11 cellular contexts compared by ENCODE assay signal in genomic region chr4:80036949-80037348, GRCh38. TPM values are rescaled to one million over a fixed set of nuclear protein-coding genes. Genes with fewer than 3 reads are reported as not detected.
DNase-seq lines count a peak whose midpoint lies in the region; ATAC-seq, FAIRE-seq and TF ChIP-seq lines count a peak whose summit lies in the region.
"Had no signal": no experiment of that assay in that cellular context is flagged by ENCODE, and none has a peak within 500 bp of the region (broad histone marks: within the 10 kb centered on the region; RNA-seq: fewer than 3 reads in every experiment).

No MANE protein-coding gene starts in this region.

- ATAC-seq in HepG2, result no peak
- no peak for ATAC-seq in HG03354 (IDR thresholded peaks at IDR 0.05; ENCODE audit: poor library complexity, severe bottlenecking, unreplicated experiment)

- in situ Hi-C loops in HepG2 (cut with HindIII; ENCODE audit: extremely low pct_ligation_motif_present, low pct_unique_long_range_greater_than_20kb), result no loop called here

- peak; percentile 7 to 20 for TF ChIP-seq RAD21 in liver (IDR thresholded peaks at IDR 0.05)
- no peak for TF ChIP-seq RAD21 in HepG2 (CRISPR knock-in tag; IDR thresholded peaks at IDR 0.05)

- 71% methylated on average over 1 of the region's 1 CpG for WGBS in liver
- WGBS in HepG2 (ENCODE audit: low lambda C conversion rate), result 91% methylated on average over 1 of the region's 1 CpG
- WGBS in mesodermal cell (ENCODE audit: insufficient coverage in 2 of 2), 2 experiments, result 44 to 100% methylated on average over 1 of the region's 1 CpG

- H3K4me2 ChIP-seq in HepG2 (ENCODE audit: low read depth, low read length), result no peak overlapping the region

- intact Hi-C loops in HepG2 (cut with micrococcal nuclease; ENCODE audit: unreplicated experiment), result no loop called here

- H3K4me3 ChIP-seq in liver (ENCODE audit: low read depth in 1 of 3, low read length in 3 of 3), result no peak overlapping the region
- H3K4me3 ChIP-seq in HepG2 (replicated peaks in 1 of 3; ENCODE audit: insufficient read depth in 1 of 3, low read depth in 2 of 3, low read length in 3 of 3), result no peak overlapping the region
- H3K4me3 ChIP-seq in mesodermal cell (ENCODE audit: extremely low read depth, insufficient read depth, low read length, poor library complexity, severe bottlenecking), result no peak overlapping the region

- no peak for TF ChIP-seq POLR2A in HepG2 (IDR thresholded peaks at IDR 0.05; ENCODE audit: insufficient read depth in 1 of 2, low read depth in 2 of 2, low read length in 2 of 2)

- TF ChIP-seq EP300 in HepG2 (IDR thresholded peaks at IDR 0.05; ENCODE audit: low read depth in 2 of 2, low read length in 2 of 2) (no peak), HepG2 (CRISPR knock-in tag; IDR thresholded peaks at IDR 0.05; ENCODE audit: borderline replicate concordance) (no peak)

- FAIRE-seq in HepG2 (lab: Jason Lieb, UNC), result no peak
- FAIRE-seq: colon, G401.6 had no signal

- no peak for DNase-seq in HepG2 (ENCODE audit: low spot score)
- DNase-seq in brain pericyte (ENCODE audit: low read depth, low spot score), result peak; percentile 7
- no peak for DNase-seq in stimulated activated CD4-positive, alpha-beta T cell treated with anti-CD3 and anti-CD28 coated beads, Interleukin-2, amount 100 ng/mL, for 24 hours
- no peak for DNase-seq in substantia nigra (lab: John Stamatoyannopoulos, UW)
- DNase-seq in NCI-H187 (lab: John Stamatoyannopoulos, UW), result no peak
- DNase-seq: Karpas-422 had no signal

- no peaks in the 10 kb centered on the region for H4K20me1 ChIP-seq in HepG2 (ENCODE audit: insufficient read depth, low read length)

- H3K9me3 ChIP-seq in liver (ENCODE audit: control insufficient read depth in 4 of 4, low read length in 3 of 4) (no peaks in the 10 kb centered on the region), HepG2 (ENCODE audit: low read length) (no peaks in the 10 kb centered on the region), mesodermal cell (ENCODE audit: control insufficient read depth, low read length) (no peaks in the 10 kb centered on the region)

- H3K4me1 ChIP-seq in liver (ENCODE audit: control insufficient read depth in 4 of 4, insufficient read depth in 4 of 4, low read length in 3 of 4), result peaks cover 0 to 3% (median 0%) of the 10 kb centered on the region in 4 donors
- peaks cover 10% of the 10 kb centered on the region for H3K4me1 ChIP-seq in HepG2 (ENCODE audit: insufficient read depth, low read length)
- H3K4me1 ChIP-seq in mesodermal cell (ENCODE audit: control insufficient read depth, insufficient read depth, low read length, poor library complexity, severe bottlenecking), result peaks cover 12% of the 10 kb centered on the region

- H3K36me3 ChIP-seq in liver (ENCODE audit: control insufficient read depth in 4 of 4, insufficient read depth in 3 of 4, low read depth in 1 of 4, low read length in 3 of 4) (peaks cover 0 to 17% (median 3%) of the 10 kb centered on the region in 4 donors), HepG2 (replicated peaks in 1 of 2; ENCODE audit: control insufficient read depth in 1 of 2, insufficient read depth in 2 of 2, low read length in 2 of 2) (no peaks in the 10 kb centered on the region), mesodermal cell (ENCODE audit: control insufficient read depth, insufficient read depth, low read length) (peaks cover 50% of the 10 kb centered on the region)

- H3K27ac ChIP-seq in liver (ENCODE audit: low read depth in 1 of 2, low read length in 2 of 2) (no peak overlapping the region), HepG2 (ENCODE audit: extremely low read length, insufficient read depth, low read length) (no peak overlapping the region), mesodermal cell (ENCODE audit: low read depth, low read length, severe bottlenecking) (peak overlapping the region; percentile 95), substantia nigra (ENCODE audit: low read depth, low read length, poor library complexity, severe bottlenecking) (no peak overlapping the region)

- no peaks in the 10 kb centered on the region for H3K27me3 ChIP-seq in liver (ENCODE audit: control insufficient read depth in 4 of 4, insufficient read depth in 4 of 4, low read length in 3 of 4)
- H3K27me3 ChIP-seq in HepG2 (ENCODE audit: control insufficient read depth in 1 of 2, insufficient read depth in 2 of 2, low read length in 2 of 2), result no peaks in the 10 kb centered on the region

- no peaks in the 10 kb centered on the region for H3K79me2 ChIP-seq in HepG2 (ENCODE audit: insufficient read depth, low read length)

- no peak for TF ChIP-seq CTCF in liver (IDR thresholded peaks at IDR 0.05; ENCODE audit: low read depth, low read length, missing input control)
- no peak for TF ChIP-seq CTCF in HepG2 (CRISPR knock-in tag; IDR thresholded peaks at IDR 0.05)

- POLR2A ChIA-PET in HepG2 (lab: Yijun Ruan, JAX), result no interaction called here

- H3K9ac ChIP-seq in liver (ENCODE audit: low read depth in 1 of 2, low read length in 2 of 2) (no peak overlapping the region), HepG2 (ENCODE audit: insufficient read depth, low read depth, low read length) (no peak overlapping the region)

- CTCF ChIA-PET in HepG2 (lab: Yijun Ruan, JAX; ENCODE audit: low intra/inter-chr PET ratio, low total read pairs), result no interaction called here

- no peak overlapping the region for H2AFZ ChIP-seq in HepG2 (ENCODE audit: low read length)

- BruUV-seq in HepG2 (replicated peaks; lab: Mats Ljungman, UMichigan), result no TSS peak

TF ChIP-seq in liver, 16 proteins besides CTCF, POLR2A, EP300 and RAD21 (continues in another document):
- no peak for TF ChIP-seq EGR1 (IDR thresholded peaks at IDR 0.05; ENCODE audit: low read depth in 2 of 2)
- no peak for TF ChIP-seq RXRA (IDR thresholded peaks at IDR 0.05)
- no peak for TF ChIP-seq YY1 (IDR thresholded peaks at IDR 0.05)
- TF ChIP-seq SP1 (IDR thresholded peaks at IDR 0.05), result peak; percentile 33
- TF ChIP-seq GABPA (IDR thresholded peaks at IDR 0.05 in 1 of 2, conservative IDR thresholded peaks at IDR 0.05 in 1 of 2), result no peak
- no peak for TF ChIP-seq MAX (IDR thresholded peaks at IDR 0.05)
- TF ChIP-seq FOXA1 (IDR thresholded peaks at IDR 0.05), result no peak
- TF ChIP-seq JUND (IDR thresholded peaks at IDR 0.05), result no peak
- TF ChIP-seq NR2F2 (IDR thresholded peaks at IDR 0.05), result peak; percentile 62

TF ChIP-seq in HepG2, 621 proteins besides CTCF, POLR2A, EP300 and RAD21 (continues in another document):
- TF ChIP-seq RBM22 (optimal IDR thresholded peaks at IDR 0.05; ENCODE audit: low read length), result no peak
- TF ChIP-seq IKZF4 (CRISPR knock-in tag; IDR thresholded peaks at IDR 0.05; ENCODE audit: borderline replicate concordance, low read depth, not compliant biosample characterization), result no peak

RNA-seq across cellular contexts. Expression of gene ANTXR2, which starts 36.1 kb away (rescaled TPM):
- 10 to 100 TPM; 19.3 to 30.5 TPM for total RNA-seq in liver
- 10 to 100 TPM; 16.1 to 23.3 TPM for polyA plus RNA-seq in liver
- 8.4 and 14.5 TPM in 2 replicates for total RNA-seq in HepG2 (2016; rRNA removed; fragmentation: Illumina TruSeq; extraction: Trizol)
- total RNA-seq in HepG2 (2016; cell fraction: cytosol; rRNA removed; fragmentation: Illumina TruSeq; extraction: Trizol; ENCODE audit: low read depth), result 0.62 and 1.0 TPM in 2 replicates
- 7.1 and 13.3 TPM in 2 replicates for total RNA-seq in HepG2 (2016; cell fraction: insoluble cytoplasmic fraction; rRNA removed; fragmentation: Illumina TruSeq; extraction: Trizol)
- 2.1 and 3.1 TPM in 2 replicates for total RNA-seq in HepG2 (2016; cell fraction: membrane; rRNA removed; fragmentation: Illumina TruSeq; extraction: Trizol)
- total RNA-seq in HepG2 (2016; cell fraction: nucleus; rRNA removed; fragmentation: Illumina TruSeq; extraction: Trizol), result 18.8 and 20.1 TPM in 2 replicates
- 4.6 and 4.8 TPM in 2 replicates for polyA plus RNA-seq in HepG2 (2011; rRNA removed)
- 1.8 and 3.7 TPM in 2 replicates for polyA plus RNA-seq in HepG2 (2011; cell fraction: cytosol; rRNA removed)
- polyA plus RNA-seq in HepG2 (2011; cell fraction: nucleus; rRNA removed), result 1.8 and 2.6 TPM in 2 replicates
- 4.9 and 8.5 TPM in 2 replicates for polyA plus RNA-seq in HepG2 (2012)
- polyA plus RNA-seq in HepG2 (2016; cell fraction: cytosol; fragmentation: Illumina TruSeq; extraction: Trizol; ENCODE audit: low read depth), result 0.26 and 0.31 TPM in 2 replicates
- 4.9 and 5.3 TPM in 2 replicates for polyA plus RNA-seq in HepG2 (2016; cell fraction: insoluble cytoplasmic fraction; fragmentation: Illumina TruSeq; extraction: Trizol; ENCODE audit: low read depth)
- 0.70 and 1.4 TPM in 2 replicates for polyA plus RNA-seq in HepG2 (2016; cell fraction: membrane; fragmentation: Illumina TruSeq; extraction: Trizol; ENCODE audit: low read depth)
- 11.4 and 13.9 TPM in 2 replicates for polyA plus RNA-seq in HepG2 (2016; cell fraction: nucleus; fragmentation: Illumina TruSeq; extraction: Trizol; ENCODE audit: insufficient read depth, low read depth)
- polyA minus RNA-seq in HepG2 (2011; rRNA and poly(A)+ RNA removed; ENCODE audit: low replicate concordance), result 4.2 TPM in 1 of 2 replicates, not detected in the other
- 6.0 and 10.0 TPM in 2 replicates for polyA minus RNA-seq in HepG2 (2011; cell fraction: cytosol; rRNA and poly(A)+ RNA removed)
- polyA minus RNA-seq in HepG2 (2011; cell fraction: nucleus; rRNA and poly(A)+ RNA removed), result 21.8 and 32.9 TPM in 2 replicates
- polyA plus RNA-seq in mesodermal cell (2013, experiment 1 of 2), result 149 TPM
- polyA plus RNA-seq in mesodermal cell (2013, experiment 2 of 2), result 161 TPM
